30 cellular contexts compared by ENCODE assay signal in the genomic region with DNA sequence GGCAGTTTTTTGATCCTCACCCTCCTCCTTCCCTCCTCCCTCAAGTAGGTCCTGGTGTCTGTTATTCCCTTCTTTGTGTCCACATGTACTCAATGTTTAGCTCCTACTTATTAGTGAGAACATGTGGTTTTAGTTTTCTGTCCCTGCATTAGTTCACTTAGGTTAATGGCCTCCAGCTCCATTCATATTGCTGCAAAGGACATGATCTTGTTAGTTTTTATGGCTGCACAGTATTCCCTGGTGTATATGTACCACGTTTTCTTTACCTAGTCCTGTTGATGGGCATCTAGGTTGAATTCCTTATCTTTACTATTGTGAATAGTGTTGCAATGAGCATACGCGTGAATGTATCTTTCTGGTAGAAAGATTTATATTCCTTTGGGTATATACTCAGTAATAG.
"Had no signal": no experiment of that assay in that cellular context is flagged by ENCODE, and none has a peak within 500 bp of the region (broad histone marks: within the 10 kb centered on the region; RNA-seq: fewer than 3 reads in every experiment).

No MANE protein-coding gene starts in this region.

- H3K36me3 ChIP-seq: ascending aorta, brain microvascular endothelial cell, esophagus squamous epithelium, gastrocnemius medialis, heart left ventricle had no signal

- ATAC-seq: activated CD4-positive, alpha-beta T cell treated with anti-CD3 and anti-CD28 coated beads for 36 hours; activated naive CD4-positive, alpha-beta T cell treated with anti-CD3 and anti-CD28 coated beads, Interleukin-2, amount 50 U/mL, for 72 hours; activated T-cell treated with anti-CD3 and anti-CD28 coated beads, Interleukin-2, amount 50 U/mL, for 72 hours; effector memory CD8-positive, alpha-beta T cell; foreskin keratinocyte; gastrocnemius medialis; heart left ventricle had no signal

- H3K27me3 Mint-ChIP-seq: activated CD4-positive, alpha-beta memory T cell treated with anti-CD3 and anti-CD28 coated beads, Interleukin-2, amount 10 ng/mL, durations not matched to agents 7 days and 5 days; activated CD4-positive, alpha-beta T cell treated with anti-CD3 and anti-CD28 coated beads for 36 hours; activated CD4-positive, alpha-beta T cell treated with anti-CD3 and anti-CD28 coated beads, Interleukin-2, amount 10 ng/mL, durations not matched to agents 24 days and 14 days; activated naive CD4-positive, alpha-beta T cell treated with anti-CD3 and anti-CD28 coated beads, Interleukin-2, amount 10 ng/mL, durations not matched to agents 7 days and 5 days; activated naive CD8-positive, alpha-beta T cell treated with anti-CD3 and anti-CD28 coated beads, Interleukin-2, amount 10 ng/mL, durations not matched to agents 7 days and 5 days; activated T-cell treated with anti-CD3 and anti-CD28 coated beads, Interleukin-2, amount 50 U/mL, for 24 hours; central memory CD8-positive, alpha-beta T cell; dendritic cell treated with granulocyte-macrophage colony-stimulating factor and Interleukin-4, amounts not matched to agents 40 ng/mL and 50 ng/mL, for 4 days; effector memory CD8-positive, alpha-beta T cell had no signal

- DNase-seq: activated CD4-positive, alpha-beta memory T cell treated with anti-CD3 and anti-CD28 coated beads, Interleukin-2, amount 10 ng/mL, durations not matched to agents 7 days and 5 days; activated CD4-positive, alpha-beta T cell treated with anti-CD3 and anti-CD28 coated beads for 36 hours; activated CD4-positive, alpha-beta T cell treated with anti-CD3 and anti-CD28 coated beads, Interleukin-2, amount 10 ng/mL, durations not matched to agents 24 days and 14 days; activated CD4-positive, CD25-positive, alpha-beta regulatory T cell; activated CD4-positive, CD25-positive, alpha-beta regulatory T cell treated with anti-CD3 and anti-CD28 coated beads, Interleukin-2, amount 50 U/mL, for 72 hours; activated CD8-positive, alpha-beta memory T cell treated with anti-CD3 and anti-CD28 coated beads, Interleukin-2, amount 50 U/mL, for 48 hours; activated gamma-delta T cell; activated naive CD4-positive, alpha-beta T cell; activated naive CD4-positive, alpha-beta T cell treated with anti-CD3 and anti-CD28 coated beads, Interleukin-2, amount 10 ng/mL, durations not matched to agents 7 days and 5 days; activated naive CD8-positive, alpha-beta T cell treated with anti-CD3 and anti-CD28 coated beads, Interleukin-2, amount 10 ng/mL, durations not matched to agents 7 days and 5 days; activated T-cell treated with anti-CD3 and anti-CD28 coated beads for 4 hours; activated T-cell treated with anti-CD3 and anti-CD28 coated beads, Interleukin-2, amount 50 U/mL, for 24 hours; activated T-cell treated with anti-CD3 and anti-CD28 coated beads, Interleukin-2, amount 50 U/mL, for 72 hours; brain microvascular endothelial cell; dorsolateral prefrontal cortex; effector memory CD8-positive, alpha-beta T cell; esophagus squamous epithelium; foreskin keratinocyte; gastrocnemius medialis; glutamatergic neuron; heart left ventricle; T-helper 2 cell had no signal

- H3K27ac ChIP-seq: ascending aorta, brain microvascular endothelial cell, coronary artery, dorsolateral prefrontal cortex, epithelial cell of prostate, esophagus squamous epithelium, foreskin keratinocyte, gastrocnemius medialis, heart left ventricle had no signal

- H3K9me3 Mint-ChIP-seq: activated naive CD4-positive, alpha-beta T cell treated with anti-CD3 and anti-CD28 coated beads, Interleukin-2, amount 10 ng/mL, durations not matched to agents 7 days and 5 days had no signal

- H3K4me3 Mint-ChIP-seq: activated CD4-positive, alpha-beta memory T cell treated with anti-CD3 and anti-CD28 coated beads, Interleukin-2, amount 10 ng/mL, durations not matched to agents 7 days and 5 days; activated CD4-positive, alpha-beta T cell treated with anti-CD3 and anti-CD28 coated beads for 36 hours; activated CD4-positive, alpha-beta T cell treated with anti-CD3 and anti-CD28 coated beads, Interleukin-2, amount 10 ng/mL, durations not matched to agents 24 days and 14 days; activated naive CD4-positive, alpha-beta T cell treated with anti-CD3 and anti-CD28 coated beads, Interleukin-2, amount 10 ng/mL, durations not matched to agents 7 days and 5 days; activated naive CD8-positive, alpha-beta T cell treated with anti-CD3 and anti-CD28 coated beads, Interleukin-2, amount 10 ng/mL, durations not matched to agents 7 days and 5 days; activated T-cell treated with anti-CD3 and anti-CD28 coated beads, Interleukin-2, amount 50 U/mL, for 24 hours; activated T-cell treated with anti-CD3 and anti-CD28 coated beads, Interleukin-2, amount 50 U/mL, for 72 hours; central memory CD8-positive, alpha-beta T cell; dendritic cell treated with granulocyte-macrophage colony-stimulating factor and Interleukin-4, amounts not matched to agents 40 ng/mL and 50 ng/mL, for 4 days; effector memory CD8-positive, alpha-beta T cell had no signal

- H3K9me3 ChIP-seq: esophagus squamous epithelium, gastrocnemius medialis had no signal

- H3K4me1 Mint-ChIP-seq: activated CD4-positive, alpha-beta memory T cell treated with anti-CD3 and anti-CD28 coated beads, Interleukin-2, amount 10 ng/mL, durations not matched to agents 7 days and 5 days; activated CD4-positive, alpha-beta T cell treated with anti-CD3 and anti-CD28 coated beads for 36 hours; activated CD4-positive, alpha-beta T cell treated with anti-CD3 and anti-CD28 coated beads, Interleukin-2, amount 10 ng/mL, durations not matched to agents 24 days and 14 days; activated naive CD4-positive, alpha-beta T cell treated with anti-CD3 and anti-CD28 coated beads, Interleukin-2, amount 10 ng/mL, durations not matched to agents 7 days and 5 days; activated naive CD8-positive, alpha-beta T cell treated with anti-CD3 and anti-CD28 coated beads, Interleukin-2, amount 10 ng/mL, durations not matched to agents 7 days and 5 days; central memory CD8-positive, alpha-beta T cell had no signal

- H3K36me3 Mint-ChIP-seq: activated naive CD4-positive, alpha-beta T cell treated with anti-CD3 and anti-CD28 coated beads, Interleukin-2, amount 10 ng/mL, durations not matched to agents 7 days and 5 days had no signal

- H3K27ac Mint-ChIP-seq: activated CD4-positive, alpha-beta memory T cell treated with anti-CD3 and anti-CD28 coated beads, Interleukin-2, amount 10 ng/mL, durations not matched to agents 7 days and 5 days; activated CD4-positive, alpha-beta T cell treated with anti-CD3 and anti-CD28 coated beads for 36 hours; activated CD4-positive, alpha-beta T cell treated with anti-CD3 and anti-CD28 coated beads, Interleukin-2, amount 10 ng/mL, durations not matched to agents 24 days and 14 days; activated naive CD4-positive, alpha-beta T cell treated with anti-CD3 and anti-CD28 coated beads, Interleukin-2, amount 10 ng/mL, durations not matched to agents 7 days and 5 days; activated naive CD4-positive, alpha-beta T cell treated with anti-CD3 and anti-CD28 coated beads, Interleukin-2, amount 50 U/mL, for 72 hours; activated naive CD8-positive, alpha-beta T cell treated with anti-CD3 and anti-CD28 coated beads, Interleukin-2, amount 10 ng/mL, durations not matched to agents 7 days and 5 days; activated T-cell treated with anti-CD3 and anti-CD28 coated beads, Interleukin-2, amount 50 U/mL, for 24 hours; activated T-cell treated with anti-CD3 and anti-CD28 coated beads, Interleukin-2, amount 50 U/mL, for 72 hours; dendritic cell treated with granulocyte-macrophage colony-stimulating factor and Interleukin-4, amounts not matched to agents 40 ng/mL and 50 ng/mL, for 4 days; effector memory CD8-positive, alpha-beta T cell had no signal

- H3K4me3 ChIP-seq: ascending aorta, coronary artery, dorsolateral prefrontal cortex, esophagus squamous epithelium, gastrocnemius medialis, heart left ventricle had no signal

- FAIRE-seq: bronchial epithelial cell, endothelial cell of umbilical vein had no signal

- H3K4me1 ChIP-seq: ascending aorta, esophagus squamous epithelium, foreskin keratinocyte, gastrocnemius medialis, heart left ventricle had no signal

- H3K27me3 ChIP-seq: ascending aorta, brain microvascular endothelial cell, dorsolateral prefrontal cortex, esophagus squamous epithelium, foreskin keratinocyte, gastrocnemius medialis, heart left ventricle had no signal
